In genomic region chr16:84597518-84598390, GRCh38 we compare ENCODE assay signal across 8 cellular contexts. TPM values are rescaled to one million over a fixed set of nuclear protein-coding genes. Genes with fewer than 3 reads are reported as not detected.
DNase-seq lines count a peak whose midpoint lies in the region.

No MANE protein-coding gene starts in this region.

- H3K4me3 Mint-ChIP-seq in activated T-helper 2 cell treated with anti-CD3 and anti-CD28 coated beads, Interferon-gamma antibody, Interleukin-2, Interleukin-4, amounts not matched to agents 10 μg/mL and 5 μg/mL and 100 μg/mL, durations not matched to agents 14 hours and 24 hours and 36 hours (ENCODE audit: low read depth): peak overlapping the region; percentile 72

- H4K91ac ChIP-seq in mesenchymal stem cell (ENCODE audit: low read length): peak overlapping the region; percentile 81

- H3K14ac ChIP-seq in mesenchymal stem cell (ENCODE audit: low read length in 2 of 2): peak overlapping the region in 1 of 2 experiments; percentile 2

- peak overlapping the region; percentile 17 for H3K9ac ChIP-seq in mesenchymal stem cell (ENCODE audit: low read length)

- H3K4ac ChIP-seq in mesenchymal stem cell (ENCODE audit: low read depth in 1 of 2, low read length in 2 of 2): no peak overlapping the region

- no peaks in the 10 kb centered on the region for H3K27me3 Mint-ChIP-seq in activated T-helper 2 cell treated with anti-CD3 and anti-CD28 coated beads, Interferon-gamma antibody, Interleukin-2, Interleukin-4, amounts not matched to agents 10 μg/mL and 5 μg/mL and 100 μg/mL, durations not matched to agents 14 hours and 24 hours and 36 hours (ENCODE audit: low read depth)

- intact Hi-C loops in activated T-helper 2 cell treated with anti-CD3 and anti-CD28 coated beads, Interferon-gamma antibody, Interleukin-2, Interleukin-4, amounts not matched to agents 10 μg/mL and 5 μg/mL and 100 μg/mL, durations not matched to agents 14 hours and 24 hours and 36 hours (cut with micrococcal nuclease): no loop called here

- peak overlapping the region; percentile 66 for H4K8ac ChIP-seq in mesenchymal stem cell (ENCODE audit: low read length)

- no peak overlapping the region for H3K23ac ChIP-seq in mesenchymal stem cell (ENCODE audit: low read length in 2 of 2)

- H2AK5ac ChIP-seq in mesenchymal stem cell (ENCODE audit: low read length, severe bottlenecking): peak overlapping the region; percentile 8

- DNase-seq in stimulated activated CD4-positive, alpha-beta T cell treated with anti-CD3 and anti-CD28 coated beads, Interleukin-1b, Interleukin-23, amount 100 ng/mL, for 48 hours: peak; percentile 49
- DNase-seq in stimulated activated CD4-positive, alpha-beta T cell treated with anti-CD3 and anti-CD28 coated beads, Interleukin-4, amount 100 ng/mL, for 1 hour: no peak
- peak; percentile 32 for DNase-seq in activated T-helper 2 cell treated with anti-CD3 and anti-CD28 coated beads, Interferon-gamma antibody, Interleukin-2, Interleukin-4, amounts not matched to agents 10 μg/mL and 5 μg/mL and 100 μg/mL, durations not matched to agents 14 hours and 24 hours and 36 hours (ENCODE audit: low spot score)
- DNase-seq in mesenchymal stem cell (no peak), NCI-H1105 (lab: John Stamatoyannopoulos, UW) (no peak), SHP77 (lab: John Stamatoyannopoulos, UW) (no peak), NCI-H1105 treated with DMSO at 0.1 percent for 48 hours (lab: John Stamatoyannopoulos, UW) (no peak), HuH-7 (ENCODE audit: low spot score) (no peak)

- H2BK5ac ChIP-seq in mesenchymal stem cell (ENCODE audit: low read depth, low read length, poor library complexity, severe bottlenecking): no peak overlapping the region

- H3K36me3 Mint-ChIP-seq in activated T-helper 2 cell treated with anti-CD3 and anti-CD28 coated beads, Interferon-gamma antibody, Interleukin-2, Interleukin-4, amounts not matched to agents 10 μg/mL and 5 μg/mL and 100 μg/mL, durations not matched to agents 14 hours and 24 hours and 36 hours (ENCODE audit: low read depth): peaks cover 67% of the 10 kb centered on the region

- H2BK120ac ChIP-seq in mesenchymal stem cell (ENCODE audit: low read depth, low read length): no peak overlapping the region

- peaks cover 81% of the 10 kb centered on the region for H3K4me1 Mint-ChIP-seq in activated T-helper 2 cell treated with anti-CD3 and anti-CD28 coated beads, Interferon-gamma antibody, Interleukin-2, Interleukin-4, amounts not matched to agents 10 μg/mL and 5 μg/mL and 100 μg/mL, durations not matched to agents 14 hours and 24 hours and 36 hours (ENCODE audit: low read depth)

- no peak overlapping the region for H2BK15ac ChIP-seq in mesenchymal stem cell (ENCODE audit: low read depth, poor library complexity, severe bottlenecking)

- H2BK12ac ChIP-seq in mesenchymal stem cell (ENCODE audit: low read length in 2 of 2): peak overlapping the region; percentile 25 to 35

- H3K4me2 ChIP-seq in mesenchymal stem cell (ENCODE audit: low read length, poor library complexity, severe bottlenecking): no peak overlapping the region

- no peaks in the 10 kb centered on the region for H3K27me3 ChIP-seq in mesenchymal stem cell (ENCODE audit: control insufficient read depth in 1 of 2, insufficient read depth in 1 of 2, low read length in 2 of 2)

- peak overlapping the region; percentile 1 for H3K27ac ChIP-seq in mesenchymal stem cell (ENCODE audit: low read length, poor library complexity, severe bottlenecking)

- whole genome bisulfite sequencing in mesenchymal stem cell: 62% methylated on average over 14 of the region's 14 CpGs

- H3K4me3 ChIP-seq in mesenchymal stem cell (ENCODE audit: insufficient read depth in 1 of 2, low read depth in 1 of 2, low read length in 2 of 2): no peak overlapping the region

- H3K27ac Mint-ChIP-seq in activated T-helper 2 cell treated with anti-CD3 and anti-CD28 coated beads, Interferon-gamma antibody, Interleukin-2, Interleukin-4, amounts not matched to agents 10 μg/mL and 5 μg/mL and 100 μg/mL, durations not matched to agents 14 hours and 24 hours and 36 hours: peak overlapping the region; percentile 97

- no peak overlapping the region for H2AFZ ChIP-seq in mesenchymal stem cell (ENCODE audit: low read depth, low read length)

- peaks cover 21% of the 10 kb centered on the region for H3K79me1 ChIP-seq in mesenchymal stem cell (replicated peaks; ENCODE audit: low read length, poor library complexity, severe bottlenecking)

- no peaks in the 10 kb centered on the region for H3K9me3 ChIP-seq in mesenchymal stem cell (ENCODE audit: control insufficient read depth, low read length)

- H3K18ac ChIP-seq in mesenchymal stem cell (ENCODE audit: low read depth in 1 of 2, low read length in 2 of 2): peak overlapping the region in 1 of 2 experiments; percentile 49

- no peaks in the 10 kb centered on the region for H3K9me3 Mint-ChIP-seq in activated T-helper 2 cell treated with anti-CD3 and anti-CD28 coated beads, Interferon-gamma antibody, Interleukin-2, Interleukin-4, amounts not matched to agents 10 μg/mL and 5 μg/mL and 100 μg/mL, durations not matched to agents 14 hours and 24 hours and 36 hours

- peaks cover 43% of the 10 kb centered on the region for H3K4me1 ChIP-seq in mesenchymal stem cell (ENCODE audit: control insufficient read depth, insufficient read depth, low read depth, low read length)

- peaks cover 32 to 36% of the 10 kb centered on the region in 2 experiments for H3K36me3 ChIP-seq in mesenchymal stem cell (ENCODE audit: control insufficient read depth in 1 of 2, insufficient read depth in 2 of 2, low read depth in 1 of 2, low read length in 2 of 2)

RNA-seq across cellular contexts. Expression of gene COTL1, which starts 20.1 kb away (rescaled TPM):
- 478 and 483 TPM in 2 replicates for total RNA-seq in activated T-helper 2 cell treated with anti-CD3 and anti-CD28 coated beads, Interferon-gamma antibody, Interleukin-2, Interleukin-4, amounts not matched to agents 10 μg/mL and 5 μg/mL and 100 μg/mL, durations not matched to agents 14 hours and 24 hours and 36 hours
- 264 TPM for polyA plus RNA-seq in mesenchymal stem cell (2013, experiment 1 of 2)
- 251 TPM for polyA plus RNA-seq in mesenchymal stem cell (2013, experiment 2 of 2)

RNA-seq across cellular contexts. Expression of gene KLHL36, which starts 50.6 kb away (rescaled TPM):
- 57.7 and 59.6 TPM in 2 replicates for total RNA-seq in activated T-helper 2 cell treated with anti-CD3 and anti-CD28 coated beads, Interferon-gamma antibody, Interleukin-2, Interleukin-4, amounts not matched to agents 10 μg/mL and 5 μg/mL and 100 μg/mL, durations not matched to agents 14 hours and 24 hours and 36 hours
- 19.3 TPM for polyA plus RNA-seq in mesenchymal stem cell (2013, experiment 1 of 2)
- 18.4 TPM for polyA plus RNA-seq in mesenchymal stem cell (2013, experiment 2 of 2)

Comparison
In these comparisons a context has a peak if more than half of its experiments do, and no peak if none do; other contexts are left out.
1. DNase-seq: peak in stimulated activated CD4-positive, alpha-beta T cell treated with anti-CD3 and anti-CD28 coated beads, Interleukin-1b, Interleukin-23, amount 100 ng/mL, for 48 hours (single experiment) and activated T-helper 2 cell treated with anti-CD3 and anti-CD28 coated beads, Interferon-gamma antibody, Interleukin-2, Interleukin-4, amounts not matched to agents 10 μg/mL and 5 μg/mL and 100 μg/mL, durations not matched to agents 14 hours and 24 hours and 36 hours (single experiment); none in stimulated activated CD4-positive, alpha-beta T cell treated with anti-CD3 and anti-CD28 coated beads, Interleukin-4, amount 100 ng/mL, for 1 hour (single experiment), mesenchymal stem cell (single experiment), NCI-H1105 (single experiment), SHP77 (0 of 2), NCI-H1105 treated with DMSO at 0.1 percent for 48 hours (single experiment) and HuH-7 (single experiment).